8 cellular contexts compared by ENCODE assay signal in the genomic region with DNA sequence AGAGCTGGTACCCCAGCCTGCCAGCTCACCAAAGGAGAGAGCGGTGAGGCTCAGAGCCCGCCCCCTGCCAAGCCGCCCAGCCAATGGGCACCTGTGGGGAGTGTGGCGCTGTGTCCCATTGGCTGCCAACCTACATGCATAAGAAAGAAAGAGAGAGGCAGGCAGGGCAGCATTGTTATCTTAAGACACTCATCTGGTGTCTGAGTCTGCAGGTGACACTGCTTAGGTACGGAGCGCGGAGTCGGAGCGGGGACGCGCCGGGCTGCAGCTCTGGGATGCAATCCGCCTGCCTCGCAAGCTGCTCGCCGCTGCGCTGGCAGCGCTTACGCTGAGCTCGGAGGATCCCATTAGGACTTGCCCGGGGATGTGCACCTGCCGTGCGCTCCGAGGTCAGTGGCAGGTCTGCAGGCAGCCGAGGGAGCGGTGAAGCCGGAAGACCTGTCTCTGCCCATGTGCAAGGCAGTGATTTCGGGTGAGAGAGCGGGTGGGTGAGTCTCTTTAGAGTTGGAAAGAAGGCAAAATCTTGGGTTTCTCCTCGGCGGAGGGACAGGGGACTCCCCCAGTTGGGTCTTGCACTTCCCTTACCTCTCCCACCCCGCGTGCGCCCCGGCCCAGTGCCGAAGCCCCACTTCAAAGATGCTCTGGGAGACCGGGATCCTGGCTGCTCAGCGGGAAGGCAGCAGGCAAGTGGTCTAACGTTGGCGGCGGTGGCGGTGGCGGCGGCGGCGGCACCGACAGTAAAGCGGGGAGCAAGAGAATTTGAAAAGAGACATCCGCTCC. TPM values are rescaled to one million over a fixed set of nuclear protein-coding genes. Genes with fewer than 3 reads are reported as not detected.
DNase-seq lines count a peak whose midpoint lies in the region; ATAC-seq and TF ChIP-seq lines count a peak whose summit lies in the region.

A gene with protein sequence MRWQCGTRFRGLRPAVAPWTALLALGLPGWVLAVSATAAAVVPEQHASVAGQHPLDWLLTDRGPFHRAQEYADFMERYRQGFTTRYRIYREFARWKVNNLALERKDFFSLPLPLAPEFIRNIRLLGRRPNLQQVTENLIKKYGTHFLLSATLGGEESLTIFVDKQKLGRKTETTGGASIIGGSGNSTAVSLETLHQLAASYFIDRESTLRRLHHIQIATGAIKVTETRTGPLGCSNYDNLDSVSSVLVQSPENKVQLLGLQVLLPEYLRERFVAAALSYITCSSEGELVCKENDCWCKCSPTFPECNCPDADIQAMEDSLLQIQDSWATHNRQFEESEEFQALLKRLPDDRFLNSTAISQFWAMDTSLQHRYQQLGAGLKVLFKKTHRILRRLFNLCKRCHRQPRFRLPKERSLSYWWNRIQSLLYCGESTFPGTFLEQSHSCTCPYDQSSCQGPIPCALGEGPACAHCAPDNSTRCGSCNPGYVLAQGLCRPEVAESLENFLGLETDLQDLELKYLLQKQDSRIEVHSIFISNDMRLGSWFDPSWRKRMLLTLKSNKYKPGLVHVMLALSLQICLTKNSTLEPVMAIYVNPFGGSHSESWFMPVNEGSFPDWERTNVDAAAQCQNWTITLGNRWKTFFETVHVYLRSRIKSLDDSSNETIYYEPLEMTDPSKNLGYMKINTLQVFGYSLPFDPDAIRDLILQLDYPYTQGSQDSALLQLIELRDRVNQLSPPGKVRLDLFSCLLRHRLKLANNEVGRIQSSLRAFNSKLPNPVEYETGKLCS (plus strand): TSS at position 203 of the 780 bp plus-strand sequence. CDS start 58,919 bp downstream, outside the sequence.

- no peak for TF ChIP-seq POLR2A in gastroesophageal sphincter (IDR thresholded peaks at IDR 0.05)

- H3K27me3 ChIP-seq in gastroesophageal sphincter: peaks cover 87% of the 10 kb centered on the region
- no peaks in the 10 kb centered on the region for H3K27me3 ChIP-seq in parathyroid adenoma (ENCODE audit: control insufficient read depth, insufficient read depth, low read length)

- H3K4me1 ChIP-seq in gastroesophageal sphincter: peaks cover 0 to 14% (median 5%) of the 10 kb centered on the region in 3 donors
- no peaks in the 10 kb centered on the region for H3K4me1 ChIP-seq in parathyroid adenoma

- H2AFZ ChIP-seq in parathyroid adenoma: peak within 1 kb of the TSS; percentile 50

- H3K9me3 ChIP-seq in gastroesophageal sphincter (no peaks in the 10 kb centered on the region), parathyroid adenoma (ENCODE audit: control insufficient read depth, low read length) (no peaks in the 10 kb centered on the region)

- H3K79me2 ChIP-seq in parathyroid adenoma: no peaks in the 10 kb centered on the region

- TF ChIP-seq CTCF in gastroesophageal sphincter (IDR thresholded peaks at IDR 0.05) (no peak), parathyroid adenoma (IDR thresholded peaks at IDR 0.05) (no peak)

- peak within 1 kb of the TSS; percentile 68 for H3K4me2 ChIP-seq in parathyroid adenoma (ENCODE audit: low read length)

- DNase-seq in RPMI8226 (peak; percentile 23), UCSD-AML1 (lab: John Stamatoyannopoulos, UW; ENCODE audit: unreplicated experiment) (no peak), T-helper 1 cell (no peak)

- WGBS in gastroesophageal sphincter (ENCODE audit: low coverage in 1 of 2), 2 donors: 3% methylated on average over 14 of the region's 49 CpGs; no CpG with 5 or more reads in 1 of the 2 donors

- H3K9ac ChIP-seq in parathyroid adenoma: no peak within 1 kb of the TSS

- H3K4me3 ChIP-seq in gastroesophageal sphincter (peak within 1 kb of the TSS; percentile 11 to 49), parathyroid adenoma (ENCODE audit: low read depth, low read length) (peak within 1 kb of the TSS; percentile 35)

- ATAC-seq in GM18498 (IDR thresholded peaks at IDR 0.05; ENCODE audit: unreplicated experiment) (peak; percentile 94), HG03378 (IDR thresholded peaks at IDR 0.05; ENCODE audit: unreplicated experiment) (peak; percentile 81), gastroesophageal sphincter (peak; percentile 70), HG02840 (IDR thresholded peaks at IDR 0.05; ENCODE audit: low FRiP score, unreplicated experiment) (no peak)

- H3K36me3 ChIP-seq in gastroesophageal sphincter (no peaks in the 10 kb centered on the region), parathyroid adenoma (ENCODE audit: control insufficient read depth, insufficient read depth, low read length) (no peaks in the 10 kb centered on the region)

- no peak within 1 kb of the TSS for H3K27ac ChIP-seq in gastroesophageal sphincter
- H3K27ac ChIP-seq in parathyroid adenoma: no peak within 1 kb of the TSS

- no peak for TF ChIP-seq EP300 in gastroesophageal sphincter (IDR thresholded peaks at IDR 0.05)

RNA-seq across cellular contexts. Expression of the gene that starts here (rescaled TPM):
- 1 to 10 TPM in 2 of 4 donors, under 1 TPM in 1, not detected in 1; 0.62 to 3.3 (median 1.2) TPM for total RNA-seq in gastroesophageal sphincter
